Comparison of ENCODE assay signal across 9 cellular contexts in genomic region chr12:11780521-11781101, GRCh38.
DNase-seq lines count a peak whose midpoint lies in the region; ATAC-seq lines count a peak whose summit lies in the region.
"Had no signal": no experiment of that assay in that cellular context is flagged by ENCODE, and none has a peak within 500 bp of the region (broad histone marks: within the 10 kb centered on the region; RNA-seq: fewer than 3 reads in every experiment).

No MANE protein-coding gene starts in this region.

- ATAC-seq in GM18861 (IDR thresholded peaks at IDR 0.05; ENCODE audit: unreplicated experiment) (peak; percentile 71), GM21447 (IDR thresholded peaks at IDR 0.05; ENCODE audit: unreplicated experiment) (peak; percentile 81), HG03354 (IDR thresholded peaks at IDR 0.05; ENCODE audit: poor library complexity, severe bottlenecking, unreplicated experiment) (peak; percentile 82)

- peak; percentile 57 for DNase-seq in myocyte (ENCODE audit: low read depth)
- no peak for DNase-seq in foreskin melanocyte
- DNase-seq in NCI-H2196 treated with DMSO at 0.1 percent for 48 hours (lab: John Stamatoyannopoulos, UW; ENCODE audit: unreplicated experiment), result no peak
- DNase-seq in NCI-H510A treated with DMSO at 0.1 percent for 48 hours (lab: John Stamatoyannopoulos, UW), result no peak
- DNase-seq: activated CD4-positive, alpha-beta T cell treated with anti-CD3 and anti-CD28 coated beads for 4 hours; immature natural killer cell had no signal
